13 cellular contexts compared by ENCODE assay signal in genomic region chr16:54077412-54077821, GRCh38.
A peak's percentile ranks its signal among the peaks of the same experiment; 100 is the strongest.
DNase-seq lines count a peak whose midpoint lies in the region; ATAC-seq and TF ChIP-seq lines count a peak whose summit lies in the region.
"Had no signal": no experiment of that assay in that cellular context is flagged by ENCODE, and none has a peak within 500 bp of the region (broad histone marks: within the 10 kb centered on the region; RNA-seq: fewer than 3 reads in every experiment).

No MANE protein-coding gene starts in this region.

- DNase-seq in GDM1 (lab: John Stamatoyannopoulos, UW) = peak; percentile 25
- peak; percentile 53 to 73 for DNase-seq in PC-9
- peak; percentile 20 to 86 for DNase-seq in dermis microvascular lymphatic vessel endothelial cell (ENCODE audit: low read depth in 2 of 2)
- peak; percentile 42 for DNase-seq in non-pigmented ciliary epithelial cell (ENCODE audit: low read depth)
- no peak for DNase-seq in activated T-cell treated with anti-CD3 and anti-CD28 coated beads, Interleukin-2, amount 50 U/mL, for 4 hours
- no peak for DNase-seq in NCI-H1436 (lab: John Stamatoyannopoulos, UW)
- no peak for DNase-seq in cortex of kidney (lab: John Stamatoyannopoulos, UW)
- DNase-seq: effector memory CD4-positive, alpha-beta T cell; immature natural killer cell; Right ventricle myocardium superior; stimulated activated CD4-positive, alpha-beta T cell treated with anti-CD3 and anti-CD28 coated beads, Interleukin-2, amount 100 ng/mL, for 48 hours had no signal

- H3K4me2 ChIP-seq in PC-9 = peak overlapping the region; percentile 66

- H3K4me3 Mint-ChIP-seq in activated T-cell treated with anti-CD3 and anti-CD28 coated beads, Interleukin-2, amount 50 U/mL, for 4 hours = no peak overlapping the region
- H3K4me3 Mint-ChIP-seq: immature natural killer cell; stimulated activated naive CD8-positive, alpha-beta T cell treated with anti-CD3 and anti-CD28 coated beads, Interleukin-15, Interleukin-2, amounts not matched to agents 100 ng/mL and 50 ng/mL, for 24 hours had no signal

- H4K20me1 ChIP-seq in PC-9 (ENCODE audit: insufficient read depth) = no peaks in the 10 kb centered on the region

- H3K27me3 Mint-ChIP-seq in activated T-cell treated with anti-CD3 and anti-CD28 coated beads, Interleukin-2, amount 50 U/mL, for 4 hours (ENCODE audit: low read depth) = no peaks in the 10 kb centered on the region
- H3K27me3 Mint-ChIP-seq: stimulated activated naive CD8-positive, alpha-beta T cell treated with anti-CD3 and anti-CD28 coated beads, Interleukin-15, Interleukin-2, amounts not matched to agents 100 ng/mL and 50 ng/mL, for 24 hours had no signal

- intact Hi-C loops in PC-9 (cut with micrococcal nuclease; ENCODE audit: unreplicated experiment) = loop anchor here (1.0 kb wide), 1 partner anchor 50 kb away; no protein-coding TSS in a partner anchor

- H3K36me3 Mint-ChIP-seq in activated T-cell treated with anti-CD3 and anti-CD28 coated beads, Interleukin-2, amount 50 U/mL, for 4 hours (ENCODE audit: insufficient read depth) = peaks cover 11% of the 10 kb centered on the region

- H2AFZ ChIP-seq in PC-9 = peak overlapping the region; percentile 67

- no peak overlapping the region for H3K4me3 ChIP-seq in PC-9

- POLR2A ChIA-PET in PC-9 (lab: Charles Lee; ENCODE audit: unreplicated experiment) = interaction anchor here (0.5 to 0.6 kb wide), 2 partner anchors 11 to 14 kb away, joined by 3 to 5 read pairs; no protein-coding TSS in a partner anchor

- CTCF ChIA-PET in PC-9 (lab: Charles Lee) = interaction anchor here (0.5 kb wide), 1 partner anchor 1166 kb away, joined by 8 read pairs; no protein-coding TSS in a partner anchor

- no peak for ATAC-seq in activated T-cell treated with anti-CD3 and anti-CD28 coated beads, Interleukin-2, amount 50 U/mL, for 4 hours
- no peak for ATAC-seq in HG03039 (IDR thresholded peaks at IDR 0.05; ENCODE audit: unreplicated experiment)

- peaks cover 3% of the 10 kb centered on the region; the same call in 1 of the 2 replicates for H3K9me3 ChIP-seq in PC-9 (ENCODE audit: insufficient read depth, low read depth)

- TF ChIP-seq CTCF in PC-9 (conservative IDR thresholded peaks at IDR 0.05) = no peak

- peak overlapping the region; percentile 85 for H3K27ac ChIP-seq in PC-9

- no peaks in the 10 kb centered on the region for H3K36me3 ChIP-seq in PC-9 (ENCODE audit: low read depth)

- H3K9me2 ChIP-seq in PC-9 (ENCODE audit: insufficient read depth) = no peaks in the 10 kb centered on the region

- no TSS peak for BruUV-seq in PC-9 (replicated peaks; lab: Mats Ljungman, UMichigan)

- H3K4me1 Mint-ChIP-seq in activated T-cell treated with anti-CD3 and anti-CD28 coated beads, Interleukin-2, amount 50 U/mL, for 4 hours (ENCODE audit: low read depth) = no peaks in the 10 kb centered on the region
- H3K4me1 Mint-ChIP-seq: immature natural killer cell had no signal

- peaks cover 69% of the 10 kb centered on the region for H3K4me1 ChIP-seq in PC-9 (replicated peaks; ENCODE audit: insufficient read depth)

- H3K9me3 Mint-ChIP-seq in activated T-cell treated with anti-CD3 and anti-CD28 coated beads, Interleukin-2, amount 50 U/mL, for 4 hours = no peaks in the 10 kb centered on the region
- H3K9me3 Mint-ChIP-seq: immature natural killer cell; stimulated activated naive CD8-positive, alpha-beta T cell treated with anti-CD3 and anti-CD28 coated beads, Interleukin-15, Interleukin-2, amounts not matched to agents 100 ng/mL and 50 ng/mL, for 24 hours had no signal

- H3K27me3 ChIP-seq in PC-9 (ENCODE audit: insufficient read depth, low read depth) = no peaks in the 10 kb centered on the region

- H3K79me2 ChIP-seq in PC-9 (ENCODE audit: low read depth) = no peaks in the 10 kb centered on the region

- peaks cover 57% of the 10 kb centered on the region for H3F3A ChIP-seq in PC-9 (ENCODE audit: insufficient read depth, low read depth)

Comparison
In these comparisons a context has a peak if more than half of its experiments do, and no peak if none do; other contexts are left out.
1. DNase-seq: peak in GDM1 (single experiment), PC-9 (2 of 2), dermis microvascular lymphatic vessel endothelial cell (2 of 2) and non-pigmented ciliary epithelial cell (single experiment); none in activated T-cell treated with anti-CD3 and anti-CD28 coated beads, Interleukin-2, amount 50 U/mL, for 4 hours (single experiment), NCI-H1436 (single experiment) and cortex of kidney (single experiment).